In the genomic region with DNA sequence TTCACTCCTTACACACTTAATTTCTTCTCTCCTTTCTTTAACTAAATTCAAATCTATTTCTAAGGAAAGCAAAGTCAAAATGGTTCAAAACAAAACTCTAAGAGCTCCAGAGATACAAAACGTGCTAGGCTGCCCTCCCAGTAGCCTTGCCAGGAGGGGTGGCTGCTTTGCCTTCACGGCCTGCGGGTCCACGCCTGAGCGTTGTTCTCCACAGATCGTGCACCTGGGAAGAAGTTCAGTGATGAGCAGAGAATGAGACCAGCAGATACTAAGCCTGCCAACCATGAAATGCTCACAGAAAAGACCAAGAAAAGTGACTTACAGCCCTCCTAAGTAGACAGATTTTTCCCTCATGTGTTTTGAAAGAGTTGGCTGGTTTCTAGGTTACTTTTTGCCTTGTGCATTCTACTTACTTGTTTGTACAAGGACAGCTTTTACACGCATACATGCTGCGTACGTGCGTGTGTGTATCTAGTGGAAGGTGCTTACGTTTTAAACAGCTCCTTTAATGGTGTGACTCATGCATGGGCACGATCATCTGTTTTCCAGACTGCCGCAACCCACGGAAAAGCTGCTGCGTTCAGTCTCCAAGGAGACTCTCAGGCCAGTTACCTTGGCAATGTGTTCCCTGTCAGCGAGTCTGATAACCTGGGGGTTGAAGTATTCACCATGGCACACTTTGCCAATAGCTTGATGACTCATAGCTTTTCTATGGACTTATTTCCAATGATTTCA, we compare ENCODE assay signal across 10 cellular contexts. TPM values are rescaled to one million over a fixed set of nuclear protein-coding genes. Genes with fewer than 3 reads are reported as not detected.
A peak's percentile ranks its signal among the peaks of the same experiment; 100 is the strongest.
DNase-seq lines count a peak whose midpoint lies in the region; ATAC-seq and TF ChIP-seq lines count a peak whose summit lies in the region.
"Had no signal": no experiment of that assay in that cellular context is flagged by ENCODE, and none has a peak within 500 bp of the region (broad histone marks: within the 10 kb centered on the region; RNA-seq: fewer than 3 reads in every experiment).

No MANE protein-coding gene starts in this region.

- peaks cover 8% of the 10 kb centered on the region for H3K4me1 Mint-ChIP-seq in brain
- H3K4me1 Mint-ChIP-seq: activated naive CD8-positive, alpha-beta T cell treated with anti-CD3 and anti-CD28 coated beads, Interleukin-2, amount 10 ng/mL, durations not matched to agents 7 days and 5 days; H9 had no signal

- 59% methylated on average over 16 of the region's 16 CpGs for WGBS in right cardiac atrium

- no peaks in the 10 kb centered on the region for H3K9me3 ChIP-seq in right cardiac atrium (ENCODE audit: control insufficient read depth, low read length)

- peak; percentile 91 to 96 for ATAC-seq in right cardiac atrium
- no peak for ATAC-seq in stimulated activated naive CD8-positive, alpha-beta T cell treated with anti-CD3 and anti-CD28 coated beads, Interleukin-15, Interleukin-2, amounts not matched to agents 100 U/mL and 50 U/mL, for 24 hours

- H3K9me3 Mint-ChIP-seq in brain, result no peaks in the 10 kb centered on the region
- H3K9me3 Mint-ChIP-seq: activated naive CD8-positive, alpha-beta T cell treated with anti-CD3 and anti-CD28 coated beads, Interleukin-2, amount 10 ng/mL, durations not matched to agents 7 days and 5 days; H9 had no signal

- intact Hi-C loops in right cardiac atrium (cut with DNase I), result no loop called here

- TF ChIP-seq CTCF in HFF-Myc (IDR thresholded peaks at IDR 0.05; ENCODE audit: low read depth, low read length, missing control alignments) (no peak), brain (conservative IDR thresholded peaks at IDR 0.05) (no peak)

- H3K27ac Mint-ChIP-seq in brain, result peak overlapping the region in 4 of 5 experiments; percentile 29 to 89 (median 76)
- H3K27ac Mint-ChIP-seq: activated naive CD8-positive, alpha-beta T cell treated with anti-CD3 and anti-CD28 coated beads, Interleukin-2, amount 10 ng/mL, durations not matched to agents 7 days and 5 days had no signal

- H3K4me3 ChIP-seq in HFF-Myc (replicated peaks; ENCODE audit: low read depth, low read length) (no peak overlapping the region), right cardiac atrium (ENCODE audit: low read length) (no peak overlapping the region)

- no peaks in the 10 kb centered on the region for H3K27me3 ChIP-seq in right cardiac atrium (ENCODE audit: control insufficient read depth, insufficient read depth)

- DNase-seq in HFF-Myc (ENCODE audit: extremely low read depth, low read depth) (peak; percentile 69), right cardiac atrium (peak; percentile 63 to 77 (median 67)), superior temporal gyrus (ENCODE audit: extremely low spot score) (peak; percentile 74), NK-92 (lab: John Stamatoyannopoulos, UW; ENCODE audit: unreplicated experiment) (no peak), GM19240 (ENCODE audit: insufficient read length, low spot score) (no peak), SKM-1 (lab: John Stamatoyannopoulos, UW; ENCODE audit: unreplicated experiment) (no peak)
- no peak for DNase-seq in stimulated activated naive CD8-positive, alpha-beta T cell treated with anti-CD3 and anti-CD28 coated beads, Interleukin-15, Interleukin-2, amounts not matched to agents 100 U/mL and 50 U/mL, for 24 hours
- DNase-seq: activated naive CD8-positive, alpha-beta T cell treated with anti-CD3 and anti-CD28 coated beads, Interleukin-2, amount 10 ng/mL, durations not matched to agents 7 days and 5 days; H9 had no signal

- H3K4me1 ChIP-seq in right cardiac atrium (ENCODE audit: control insufficient read depth, insufficient read depth, low read length), result no peaks in the 10 kb centered on the region

- peak overlapping the region in 1 of 5 experiments; percentile 13 for H3K4me3 Mint-ChIP-seq in brain
- H3K4me3 Mint-ChIP-seq: activated naive CD8-positive, alpha-beta T cell treated with anti-CD3 and anti-CD28 coated beads, Interleukin-2, amount 10 ng/mL, durations not matched to agents 7 days and 5 days; H9 had no signal

- peaks cover 19% of the 10 kb centered on the region for H3K36me3 Mint-ChIP-seq in brain
- H3K36me3 Mint-ChIP-seq: activated naive CD8-positive, alpha-beta T cell treated with anti-CD3 and anti-CD28 coated beads, Interleukin-2, amount 10 ng/mL, durations not matched to agents 7 days and 5 days had no signal

- H3K27me3 Mint-ChIP-seq in brain, result peaks cover 4% of the 10 kb centered on the region

- no peak overlapping the region for H3K27ac ChIP-seq in right cardiac atrium (ENCODE audit: low read length)

RNA-seq across cellular contexts. Expression of gene PBOV1, which starts 32.4 kb away (rescaled TPM):
- not detected for polyA plus RNA-seq in brain (ENCODE audit: insufficient read depth, low read depth, low replicate concordance)
- total RNA-seq in right cardiac atrium, result not detected
- not detected for polyA plus RNA-seq in right cardiac atrium
- total RNA-seq: activated naive CD8-positive, alpha-beta T cell treated with anti-CD3 and anti-CD28 coated beads, Interleukin-2, amount 10 ng/mL, durations not matched to agents 7 days and 5 days; H9 had no signal

Comparison
In these comparisons a context has a peak if more than half of its experiments do, and no peak if none do; other contexts are left out.
1. DNase-seq: peak in HFF-Myc (single experiment), right cardiac atrium (3 of 3) and superior temporal gyrus (single experiment); none in NK-92 (single experiment), GM19240 (single experiment), stimulated activated naive CD8-positive, alpha-beta T cell treated with anti-CD3 and anti-CD28 coated beads, Interleukin-15, Interleukin-2, amounts not matched to agents 100 U/mL and 50 U/mL, for 24 hours (single experiment) and SKM-1 (single experiment).